Comparison of ENCODE assay signal across 10 cellular contexts in genomic region chr10:106175760-106176377, GRCh38.
A peak's percentile ranks its signal among the peaks of the same experiment; 100 is the strongest.
DNase-seq lines count a peak whose midpoint lies in the region; ATAC-seq, FAIRE-seq and TF ChIP-seq lines count a peak whose summit lies in the region.
"Had no signal": no experiment of that assay in that cellular context is flagged by ENCODE, and none has a peak within 500 bp of the region (broad histone marks: within the 10 kb centered on the region; RNA-seq: fewer than 3 reads in every experiment).

No MANE protein-coding gene starts in this region.

- H3K36me3 Mint-ChIP-seq in nephron progenitor cell (ENCODE audit: low read depth), result no peaks in the 10 kb centered on the region
- no peaks in the 10 kb centered on the region for H3K36me3 Mint-ChIP-seq in natural killer cell treated with Interleukin-12 subunit alpha and Interleukin-12 subunit beta and Interleukin-15 and Interleukin-18, amount 100 ng/mL, for 72 hours
- no peaks in the 10 kb centered on the region for H3K36me3 Mint-ChIP-seq in activated CD4-positive, alpha-beta T cell treated with anti-CD3 and anti-CD28 coated beads, Interleukin-2, amount 10 ng/mL, durations not matched to agents 24 days and 14 days (ENCODE audit: low read depth)

- in situ Hi-C loops in mammary epithelial cell (cut with MboI; ENCODE audit: low sequenced_read_pairs in 2 of 2), result loop anchor here in 1 of 2 donors (25.0 kb wide), 1 partner anchor 214 kb away; no protein-coding TSS in a partner anchor

- H3K9ac ChIP-seq in Karpas-422 (ENCODE audit: low read length) (no peak overlapping the region), mammary epithelial cell (ENCODE audit: insufficient read depth, low read length) (no peak overlapping the region)

- DNase-seq in Karpas-422, result peak; percentile 68
- peak; percentile 8 for DNase-seq in mammary epithelial cell
- no peak for DNase-seq in nephron progenitor cell
- no peak for DNase-seq in natural killer cell treated with Interleukin-12 subunit alpha and Interleukin-12 subunit beta and Interleukin-15 and Interleukin-18, amount 100 ng/mL, for 72 hours (ENCODE audit: low spot score)
- no peak for DNase-seq in activated CD4-positive, alpha-beta T cell treated with anti-CD3 and anti-CD28 coated beads, Interleukin-2, amount 10 ng/mL, durations not matched to agents 24 days and 14 days
- DNase-seq in tibial artery, result no peak
- DNase-seq in islet precursor cell, result no peak
- DNase-seq: SW 1271 had no signal

- no peaks in the 10 kb centered on the region for H3K9me2 ChIP-seq in Karpas-422 (replicated peaks; ENCODE audit: insufficient read depth, low read length)

- CTCF ChIA-PET in mammary epithelial cell (lab: Charles Lee; ENCODE audit: low non-redundant PET), result no interaction called here

- H3K4me3 ChIP-seq in Karpas-422 (ENCODE audit: low read length) (no peak overlapping the region), mammary epithelial cell (replicated peaks in 1 of 3; ENCODE audit: insufficient read depth in 1 of 3, low read depth in 2 of 3, low read length in 3 of 3) (no peak overlapping the region), tibial artery (no peak overlapping the region)
- H3K4me3 ChIP-seq: right atrium auricular region had no signal

- H3K27me3 ChIP-seq in Karpas-422 (ENCODE audit: low read length) (no peaks in the 10 kb centered on the region), mammary epithelial cell (ENCODE audit: insufficient read depth, low read length) (no peaks in the 10 kb centered on the region), tibial artery (no peaks in the 10 kb centered on the region)
- H3K27me3 ChIP-seq: right atrium auricular region had no signal

- no peak overlapping the region for H3K4me3 Mint-ChIP-seq in nephron progenitor cell
- no peak overlapping the region for H3K4me3 Mint-ChIP-seq in natural killer cell treated with Interleukin-12 subunit alpha and Interleukin-12 subunit beta and Interleukin-15 and Interleukin-18, amount 100 ng/mL, for 72 hours
- H3K4me3 Mint-ChIP-seq in activated CD4-positive, alpha-beta T cell treated with anti-CD3 and anti-CD28 coated beads, Interleukin-2, amount 10 ng/mL, durations not matched to agents 24 days and 14 days, result no peak overlapping the region

- H3K27ac ChIP-seq in Karpas-422 (ENCODE audit: low read length) (no peak overlapping the region), mammary epithelial cell (ENCODE audit: insufficient read depth, low read depth, low read length) (no peak overlapping the region), tibial artery (no peak overlapping the region)
- H3K27ac ChIP-seq: right atrium auricular region had no signal

- H4K20me1 ChIP-seq in Karpas-422 (ENCODE audit: insufficient read depth, low read depth, low read length) (no peaks in the 10 kb centered on the region), mammary epithelial cell (ENCODE audit: insufficient read depth, low read length) (peaks cover 2% of the 10 kb centered on the region)

- H3K4me2 ChIP-seq in Karpas-422 (ENCODE audit: low read depth, low read length, poor library complexity, severe bottlenecking) (no peak overlapping the region), mammary epithelial cell (ENCODE audit: insufficient read depth, low read depth, low read length) (no peak overlapping the region)

- BruUV-seq in mammary epithelial cell (replicated peaks; lab: Mats Ljungman, UMichigan), result no TSS peak

- H3K9me3 ChIP-seq in Karpas-422 (ENCODE audit: low read length), result no peaks in the 10 kb centered on the region
- no peaks in the 10 kb centered on the region for H3K9me3 ChIP-seq in mammary epithelial cell (replicated peaks; ENCODE audit: insufficient read depth, low read length)
- H3K9me3 ChIP-seq in tibial artery, result no peaks in the 10 kb centered on the region
- H3K9me3 ChIP-seq: right atrium auricular region had no signal

- no peaks in the 10 kb centered on the region for H3K79me2 ChIP-seq in Karpas-422 (ENCODE audit: low read length)
- no peaks in the 10 kb centered on the region for H3K79me2 ChIP-seq in mammary epithelial cell (ENCODE audit: insufficient read depth, low read length)

- no peaks in the 10 kb centered on the region for H3K4me1 ChIP-seq in Karpas-422 (ENCODE audit: low read length)
- H3K4me1 ChIP-seq in mammary epithelial cell (ENCODE audit: insufficient read depth, low read length), result no peaks in the 10 kb centered on the region
- no peaks in the 10 kb centered on the region for H3K4me1 ChIP-seq in tibial artery
- H3K4me1 ChIP-seq: right atrium auricular region had no signal

- 43% methylated on average over 5 of the region's 5 CpGs for WGBS in mammary epithelial cell (ENCODE audit: low coverage, missing lambda C conversion rate)

- H3K9me3 Mint-ChIP-seq in nephron progenitor cell, result no peaks in the 10 kb centered on the region
- no peaks in the 10 kb centered on the region for H3K9me3 Mint-ChIP-seq in natural killer cell treated with Interleukin-12 subunit alpha and Interleukin-12 subunit beta and Interleukin-15 and Interleukin-18, amount 100 ng/mL, for 72 hours
- no peaks in the 10 kb centered on the region for H3K9me3 Mint-ChIP-seq in activated CD4-positive, alpha-beta T cell treated with anti-CD3 and anti-CD28 coated beads, Interleukin-2, amount 10 ng/mL, durations not matched to agents 24 days and 14 days

- FAIRE-seq in G401.6 (lab: Jason Lieb, UNC), result peak; percentile 69

- H3K27me3 Mint-ChIP-seq in nephron progenitor cell (ENCODE audit: low read depth, poor library complexity), result no peaks in the 10 kb centered on the region
- no peaks in the 10 kb centered on the region for H3K27me3 Mint-ChIP-seq in natural killer cell treated with Interleukin-12 subunit alpha and Interleukin-12 subunit beta and Interleukin-15 and Interleukin-18, amount 100 ng/mL, for 72 hours
- H3K27me3 Mint-ChIP-seq in activated CD4-positive, alpha-beta T cell treated with anti-CD3 and anti-CD28 coated beads, Interleukin-2, amount 10 ng/mL, durations not matched to agents 24 days and 14 days, result no peaks in the 10 kb centered on the region

- dilution Hi-C loops in mammary epithelial cell (cut with HindIII; ENCODE audit: low sequenced_read_pairs), result no loop called here

- intact Hi-C loops in mammary epithelial cell (cut with micrococcal nuclease), result loop anchor here (1.0 to 5.0 kb wide), 3 partner anchors 226 to 1114 kb away; no protein-coding TSS in a partner anchor
- intact Hi-C loops in activated CD4-positive, alpha-beta T cell treated with anti-CD3 and anti-CD28 coated beads, Interleukin-2, amount 10 ng/mL, durations not matched to agents 24 days and 14 days (cut with micrococcal nuclease), result loop anchor here (10.0 kb wide), 1 partner anchor 381 kb away; no protein-coding TSS in a partner anchor
- intact Hi-C loops in tibial artery (cut with DNase I; ENCODE audit: low total_unique reads), result no loop called here

- TF ChIP-seq CTCF in mammary epithelial cell (conservative IDR thresholded peaks at IDR 0.05 in 1 of 2, IDR thresholded peaks at IDR 0.05 in 1 of 2; ENCODE audit: extremely low read depth in 1 of 2, insufficient read depth in 1 of 2, low read depth in 1 of 2, low read length in 2 of 2) (peak; percentile 52 to 64), nephron progenitor cell (IDR thresholded peaks at IDR 0.05) (peak; percentile 53), tibial artery (IDR thresholded peaks at IDR 0.05) (no peak)

- no peaks in the 10 kb centered on the region for H3K4me1 Mint-ChIP-seq in nephron progenitor cell
- H3K4me1 Mint-ChIP-seq in natural killer cell treated with Interleukin-12 subunit alpha and Interleukin-12 subunit beta and Interleukin-15 and Interleukin-18, amount 100 ng/mL, for 72 hours (ENCODE audit: low read depth in 2 of 2), result no peaks in the 10 kb centered on the region
- no peaks in the 10 kb centered on the region for H3K4me1 Mint-ChIP-seq in activated CD4-positive, alpha-beta T cell treated with anti-CD3 and anti-CD28 coated beads, Interleukin-2, amount 10 ng/mL, durations not matched to agents 24 days and 14 days

- ATAC-seq in natural killer cell treated with Interleukin-12 subunit alpha and Interleukin-12 subunit beta and Interleukin-15 and Interleukin-18, amount 100 ng/mL, for 72 hours, result no peak

- H3K36me3 ChIP-seq in Karpas-422 (ENCODE audit: insufficient read depth, low read length) (no peaks in the 10 kb centered on the region), mammary epithelial cell (ENCODE audit: insufficient read depth, low read length) (no peaks in the 10 kb centered on the region), tibial artery (no peaks in the 10 kb centered on the region)
- H3K36me3 ChIP-seq: right atrium auricular region had no signal

- no peak overlapping the region for H3K27ac Mint-ChIP-seq in nephron progenitor cell
- H3K27ac Mint-ChIP-seq in natural killer cell treated with Interleukin-12 subunit alpha and Interleukin-12 subunit beta and Interleukin-15 and Interleukin-18, amount 100 ng/mL, for 72 hours, result no peak overlapping the region
- H3K27ac Mint-ChIP-seq in activated CD4-positive, alpha-beta T cell treated with anti-CD3 and anti-CD28 coated beads, Interleukin-2, amount 10 ng/mL, durations not matched to agents 24 days and 14 days, result no peak overlapping the region

- no peak overlapping the region for H2AFZ ChIP-seq in Karpas-422 (ENCODE audit: low read length)
- H2AFZ ChIP-seq in mammary epithelial cell (ENCODE audit: low read depth, low read length), result no peak overlapping the region

Comparison
In these comparisons a context has a peak if more than half of its experiments do, and no peak if none do; other contexts are left out.
1. DNase-seq: peak in Karpas-422 (single experiment) and mammary epithelial cell (single experiment); none in nephron progenitor cell (single experiment), natural killer cell treated with Interleukin-12 subunit alpha and Interleukin-12 subunit beta and Interleukin-15 and Interleukin-18, amount 100 ng/mL, for 72 hours (single experiment), activated CD4-positive, alpha-beta T cell treated with anti-CD3 and anti-CD28 coated beads, Interleukin-2, amount 10 ng/mL, durations not matched to agents 24 days and 14 days (single experiment), tibial artery (0 of 2) and islet precursor cell (single experiment).
2. CTCF ChIP-seq: peak in mammary epithelial cell (2 of 2) and nephron progenitor cell (single experiment); none in tibial artery (0 of 2).